ENCODE assay signal across 11 cellular contexts in the genomic region with DNA sequence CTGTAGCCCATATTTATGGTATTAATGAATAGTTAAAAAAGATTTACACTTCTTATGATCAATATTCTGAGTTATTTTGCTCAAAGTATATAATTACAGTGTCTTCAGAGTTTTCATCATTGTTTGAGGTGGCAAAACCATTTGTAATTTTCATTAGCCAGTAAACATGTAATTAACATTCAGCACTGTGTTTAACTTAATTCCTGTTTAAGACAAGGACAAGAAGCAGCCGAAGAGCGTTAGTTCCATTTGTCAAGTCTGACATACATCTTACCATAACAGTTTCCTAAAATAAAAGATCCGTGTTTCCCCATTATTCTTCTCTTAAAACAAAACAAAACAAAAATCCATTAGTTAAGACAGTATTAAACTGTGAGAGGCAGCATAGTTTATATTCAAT. TPM values are rescaled to one million over a fixed set of nuclear protein-coding genes. Genes with fewer than 3 reads are reported as not detected.
DNase-seq lines count a peak whose midpoint lies in the region; ATAC-seq and TF ChIP-seq lines count a peak whose summit lies in the region.
"Had no signal": no experiment of that assay in that cellular context is flagged by ENCODE, and none has a peak within 500 bp of the region (broad histone marks: within the 10 kb centered on the region; RNA-seq: fewer than 3 reads in every experiment).

No MANE protein-coding gene starts in this region.

- H3K9me3 ChIP-seq in spleen: peaks cover 0 to 3% (median 0%) of the 10 kb centered on the region in 8 donors

- H3K27ac ChIP-seq in brain microvascular endothelial cell: peak overlapping the region; percentile 85
- peak overlapping the region; percentile 81 for H3K27ac ChIP-seq in layer of hippocampus (ENCODE audit: low read depth, low read length)
- H3K27ac ChIP-seq in spleen: peak overlapping the region; percentile 24 to 96 (median 90)

- H3K4me3 ChIP-seq in HFF-Myc (replicated peaks; ENCODE audit: low read depth, low read length) (peak overlapping the region; percentile 98), brain microvascular endothelial cell (ENCODE audit: low read depth, low read length) (peak overlapping the region; percentile 94), spleen (peak overlapping the region in 7 of 8 donors; percentile 8 to 80 (median 40))

- TF ChIP-seq POLR2A in spleen (IDR thresholded peaks at IDR 0.05): no peak

- intact Hi-C loops in spleen (cut with DNase I; ENCODE audit: low total_unique reads): no loop called here

- peaks cover 0 to 44% (median 8%) of the 10 kb centered on the region in 6 donors for H3K4me1 ChIP-seq in spleen

- WGBS in spleen, 5 donors: 6 to 12% (median 12%) methylated on average over 3 of the region's 3 CpGs

- no peaks in the 10 kb centered on the region for H3K27me3 ChIP-seq in brain microvascular endothelial cell (replicated peaks)
- H3K27me3 ChIP-seq in layer of hippocampus (ENCODE audit: control insufficient read depth, insufficient read depth, low read length): peaks cover 29% of the 10 kb centered on the region
- H3K27me3 ChIP-seq in spleen (replicated peaks in 1 of 7): peaks cover 0 to 100% (median 47%) of the 10 kb centered on the region in 7 donors

- H3K36me3 ChIP-seq in brain microvascular endothelial cell (replicated peaks) (no peaks in the 10 kb centered on the region), spleen (no peaks in the 10 kb centered on the region)

- DNase-seq in HFF-Myc (ENCODE audit: extremely low read depth, low read depth) (no peak), brain microvascular endothelial cell (no peak), spleen (no peak), NCI-H128 (lab: John Stamatoyannopoulos, UW; ENCODE audit: unreplicated experiment) (no peak)
- DNase-seq in activated CD4-positive, alpha-beta T cell treated with anti-CD3 and anti-CD28 coated beads for 1 hour: no peak
- no peak for DNase-seq in activated effector memory CD4-positive, alpha-beta T cell treated with anti-CD3 and anti-CD28 coated beads, Interleukin-2, amount 50 U/mL, for 16 hours
- DNase-seq: activated CD4-positive, CD25-positive, alpha-beta regulatory T cell; NCI-H1092 had no signal

- no peak for ATAC-seq in GM21390 (IDR thresholded peaks at IDR 0.05; ENCODE audit: unreplicated experiment)

- in situ Hi-C loops in brain microvascular endothelial cell (cut with HindIII; ENCODE audit: low pct_ligation_motif_present, low sequenced_read_pairs): loop anchor here (25.0 kb wide), 2 partner anchors 1038 to 1288 kb away; no protein-coding TSS in a partner anchor

- TF ChIP-seq CTCF in HFF-Myc (IDR thresholded peaks at IDR 0.05; ENCODE audit: low read depth, low read length, missing control alignments) (no peak), brain microvascular endothelial cell (IDR thresholded peaks at IDR 0.05; ENCODE audit: low read depth, low read length, missing control alignments) (no peak), spleen (IDR thresholded peaks at IDR 0.05 in 8 of 11, conservative IDR thresholded peaks at IDR 0.05 in 3 of 11) (no peak)

RNA-seq across cellular contexts. Expression of a gene that starts 5.6 kb away (rescaled TPM):
- total RNA-seq in spleen: 100 to 1,000 TPM in 6 of 7 donors, 10 to 100 TPM in 1; 87.1 to 256 (median 121) TPM
- 10 to 100 TPM; 18.6 to 39.4 (median 23.7) TPM for polyA plus RNA-seq in spleen
- total RNA-seq: OCI-LY7 had no signal

Comparison
In these comparisons a context has a peak if more than half of its experiments do, and no peak if none do; other contexts are left out.
1. H3K4me3 ChIP-seq: peak in every context shown above with its lines; median percentile 98 in HFF-Myc; 94 in brain microvascular endothelial cell; 40 in spleen.